7 cellular contexts compared by ENCODE assay signal in genomic region chr1:212305984-212306452, GRCh38. TPM values are rescaled to one million over a fixed set of nuclear protein-coding genes. Genes with fewer than 3 reads are reported as not detected.
DNase-seq lines count a peak whose midpoint lies in the region; ATAC-seq and TF ChIP-seq lines count a peak whose summit lies in the region.
"Not testable (repeated sequence)": the region's sequence is repeated elsewhere in the genome, so short reads cannot be mapped to it uniquely, and the experiment has no call there.

No MANE protein-coding gene starts in this region.

- peaks cover 94% of the 10 kb centered on the region for H3K79me2 ChIP-seq in GM23338 (replicated peaks; ENCODE audit: insufficient read depth)

- not testable (repeated sequence) for H3F3A ChIP-seq in GM23338 (replicated peaks; ENCODE audit: low read depth)

- not testable (repeated sequence) for H3K4me3 ChIP-seq in GM23338; ascending aorta; endodermal cell (ENCODE audit: low read length)
- H3K4me3 ChIP-seq in left ventricle myocardium inferior: peak overlapping the region; percentile 3
- peak overlapping the region; percentile 13 for H3K4me3 ChIP-seq in thoracic aorta

- H3K27me3 Mint-ChIP-seq in GM23338 (ENCODE audit: insufficient read depth, low read depth, poor library complexity); endodermal cell (ENCODE audit: insufficient read depth); neural crest cell (ENCODE audit: low read depth): not testable (repeated sequence)

- not testable (repeated sequence) for H3K36me3 ChIP-seq in GM23338 (ENCODE audit: insufficient read depth); ascending aorta; left ventricle myocardium inferior; thoracic aorta
- peaks cover 24% of the 10 kb centered on the region for H3K36me3 ChIP-seq in endodermal cell (ENCODE audit: control insufficient read depth, insufficient read depth, low read length)

- H2AFZ ChIP-seq in GM23338: not testable (repeated sequence)

- DNase-seq in GM23338 (ENCODE audit: low spot score) (peak; percentile 41), endodermal cell (peak; percentile 61), islet precursor cell (peak; percentile 66)
- not testable (repeated sequence) for DNase-seq in ascending aorta (ENCODE audit: low spot score in 2 of 2); left ventricle myocardium inferior; neural crest cell (ENCODE audit: low read depth, low spot score); thoracic aorta (ENCODE audit: low spot score)

- H3K27ac ChIP-seq in GM23338 (ENCODE audit: low read depth) (0 out of 2 replicates have a peak overlapping the region, but pooled peaks have one; percentile 2), ascending aorta (peak overlapping the region; percentile 69 to 74), left ventricle myocardium inferior (replicated peaks) (peak overlapping the region; percentile 67), thoracic aorta (peak overlapping the region; percentile 77 to 84)
- H3K27ac ChIP-seq in endodermal cell (ENCODE audit: low read depth, low read length): not testable (repeated sequence)

- H3K9me2 ChIP-seq in GM23338 (ENCODE audit: insufficient read depth): not testable (repeated sequence)

- H3K9me3 Mint-ChIP-seq in GM23338 (peaks cover 11% of the 10 kb centered on the region), endodermal cell (peaks cover 16% of the 10 kb centered on the region)
- not testable (repeated sequence) for H3K9me3 Mint-ChIP-seq in neural crest cell

- H4K20me1 ChIP-seq in GM23338 (replicated peaks; ENCODE audit: insufficient read depth): not testable (repeated sequence)

- peak overlapping the region; percentile 33 for H3K27ac Mint-ChIP-seq in GM23338
- peak overlapping the region; percentile 74 for H3K27ac Mint-ChIP-seq in endodermal cell
- H3K27ac Mint-ChIP-seq in neural crest cell (ENCODE audit: unreplicated experiment): peak overlapping the region; percentile 97

- H3K9me3 ChIP-seq in ascending aorta; left ventricle myocardium inferior (replicated peaks); thoracic aorta: not testable (repeated sequence)
- H3K9me3 ChIP-seq in endodermal cell (ENCODE audit: control insufficient read depth, low read length): peaks cover 39% of the 10 kb centered on the region

- intact Hi-C loops in ascending aorta (cut with DNase I); left ventricle myocardium inferior (cut with micrococcal nuclease): not testable (repeated sequence)

- H3K4me3 Mint-ChIP-seq in GM23338, endodermal cell, neural crest cell: not testable (repeated sequence)

- not testable (repeated sequence) for ATAC-seq in GM23338; thoracic aorta (ENCODE audit: insufficient number of reproducible peaks, low FRiP score, low read depth)

- H3K4me1 Mint-ChIP-seq in GM23338 (peaks cover 22% of the 10 kb centered on the region), endodermal cell (peaks cover 24% of the 10 kb centered on the region), neural crest cell (peaks cover 18% of the 10 kb centered on the region)

- H3K4me1 ChIP-seq in GM23338 (ENCODE audit: insufficient read depth) (peaks cover 14% of the 10 kb centered on the region), ascending aorta (peaks cover 3 to 18% of the 10 kb centered on the region in 2 donors), left ventricle myocardium inferior (peaks cover 81% of the 10 kb centered on the region), thoracic aorta (ENCODE audit: control insufficient read depth in 1 of 2, low read depth in 2 of 2) (peaks cover 29 to 34% of the 10 kb centered on the region in 2 donors)
- H3K4me1 ChIP-seq in endodermal cell (ENCODE audit: control insufficient read depth, insufficient read depth, low read length): not testable (repeated sequence)

- 83 to 88% methylated on average over 2 to 4 of the region's 7 CpGs for WGBS in endodermal cell (ENCODE audit: insufficient coverage in 1 of 2, insufficient read length in 1 of 2), 2 experiments

- H3K36me3 Mint-ChIP-seq in GM23338 (ENCODE audit: low read depth) (peaks cover 31% of the 10 kb centered on the region; the same call in 2 of the 3 replicates), endodermal cell (ENCODE audit: low read depth) (peaks cover 34% of the 10 kb centered on the region), neural crest cell (ENCODE audit: low read depth) (peaks cover 16% of the 10 kb centered on the region)

- H3K4me2 ChIP-seq in GM23338: not testable (repeated sequence)

- H3K27me3 ChIP-seq in GM23338 (ENCODE audit: insufficient read depth); ascending aorta; endodermal cell (ENCODE audit: control insufficient read depth, insufficient read depth, low read length, poor library complexity, severe bottlenecking); left ventricle myocardium inferior (ENCODE audit: low read depth); thoracic aorta (replicated peaks; ENCODE audit: insufficient read depth): not testable (repeated sequence)

- H3K9ac ChIP-seq in endodermal cell (ENCODE audit: extremely low read depth, low read length, poor library complexity, severe bottlenecking): not testable (repeated sequence)

- not testable (repeated sequence) for TF ChIP-seq CTCF in GM23338 (conservative IDR thresholded peaks at IDR 0.05; ENCODE audit: low read depth in 2 of 2); ascending aorta (IDR thresholded peaks at IDR 0.05); endodermal cell (conservative IDR thresholded peaks at IDR 0.05); left ventricle myocardium inferior (IDR thresholded peaks at IDR 0.05; ENCODE audit: borderline replicate concordance); neural crest cell (conservative IDR thresholded peaks at IDR 0.05); thoracic aorta (IDR thresholded peaks at IDR 0.05)

RNA-seq across cellular contexts. Expression of gene PPP2R5A, which starts 20.8 kb away (rescaled TPM):
- 38.3 and 43.5 TPM in 2 replicates for total RNA-seq in GM23338 (2014; rRNA removed; shearing (Covaris generic))
- 12.4 and 16.2 TPM in 2 replicates for polyA plus RNA-seq in GM23338 (2016; fragmentation: Nextera tagmentation; extraction: Ambion mirVana)
- 64.7 TPM for total RNA-seq in ascending aorta
- 10 to 100 TPM; 40.7 to 41.4 TPM for total RNA-seq in endodermal cell
- 17.7 TPM for polyA plus RNA-seq in endodermal cell (2013, experiment 1 of 2)
- polyA plus RNA-seq in endodermal cell (2013, experiment 2 of 2): 18.3 TPM
- 69.3 TPM for total RNA-seq in left ventricle myocardium inferior
- 11.9 and 13.0 TPM in 2 replicates for total RNA-seq in neural crest cell
- total RNA-seq in thoracic aorta: 10 to 100 TPM; 46.1 to 50.6 TPM

Comparison
In these comparisons a context has a peak if more than half of its experiments do, and no peak if none do; other contexts are left out.
1. H3K27ac Mint-ChIP-seq: peak in every context shown above with its lines; median percentile 97 in neural crest cell; 74 in endodermal cell; 33 in GM23338.